ENCODE assay signal across 22 cellular contexts in the genomic region with DNA sequence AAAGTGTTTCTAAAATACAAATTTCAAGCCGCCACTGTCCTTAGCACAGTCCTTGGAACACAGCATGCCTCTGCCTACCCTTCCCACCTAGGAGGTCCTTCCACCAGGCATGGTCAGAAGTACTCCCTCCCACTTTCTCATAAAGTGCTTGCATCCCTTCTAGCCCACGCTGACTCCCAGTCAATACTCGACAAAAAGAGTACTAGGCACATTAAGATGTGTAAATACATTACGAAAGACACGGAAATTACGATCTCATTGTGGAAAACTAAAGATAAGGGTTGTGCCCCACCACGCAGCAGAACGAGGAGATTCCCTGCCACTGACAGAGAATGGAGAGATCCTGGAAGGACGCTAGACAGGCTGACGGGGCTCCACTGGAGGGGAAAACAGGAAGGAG. TPM values are rescaled to one million over a fixed set of nuclear protein-coding genes. Genes with fewer than 3 reads are reported as not detected.
A peak's percentile ranks its signal among the peaks of the same experiment; 100 is the strongest.
DNase-seq lines count a peak whose midpoint lies in the region; ATAC-seq and TF ChIP-seq lines count a peak whose summit lies in the region.
"Had no signal": no experiment of that assay in that cellular context is flagged by ENCODE, and none has a peak within 500 bp of the region (broad histone marks: within the 10 kb centered on the region; RNA-seq: fewer than 3 reads in every experiment).

No MANE protein-coding gene starts in this region.

- H3K27ac Mint-ChIP-seq in Calu3 (ENCODE audit: unreplicated experiment) (peak overlapping the region; percentile 78), MCF 10A (ENCODE audit: low read depth, unreplicated experiment) (no peak overlapping the region)
- H3K27ac Mint-ChIP-seq: activated naive CD8-positive, alpha-beta T cell treated with anti-CD3 and anti-CD28 coated beads, Interleukin-2, amount 10 ng/mL, durations not matched to agents 7 days and 5 days; activated T-helper 2 cell treated with anti-CD3 and anti-CD28 coated beads, Interferon-gamma antibody, Interleukin-2, Interleukin-4, amounts not matched to agents 10 μg/mL and 5 μg/mL and 100 μg/mL, durations not matched to agents 14 hours and 24 hours and 36 hours had no signal

- H3K4ac ChIP-seq in trophoblast cell (ENCODE audit: low read depth, low read length), result peak overlapping the region; percentile 93

- H3K4me1 ChIP-seq in trophoblast cell (ENCODE audit: control insufficient read depth in 1 of 2, insufficient read depth in 2 of 2, low read length in 2 of 2), result peaks cover 3 to 5% of the 10 kb centered on the region in 2 experiments
- H3K4me1 ChIP-seq: tibial artery had no signal

- H3K27ac ChIP-seq in VCaP (peak overlapping the region; percentile 63), trophoblast cell (ENCODE audit: low read depth, low read length) (no peak overlapping the region)
- H3K27ac ChIP-seq: BLaER1, SK-N-MC, skin epidermis, tibial artery, WERI-Rb-1 had no signal

- no peak overlapping the region for H3K23ac ChIP-seq in trophoblast cell (ENCODE audit: low read length)

- no peak overlapping the region for H3K4me3 ChIP-seq in trophoblast cell (ENCODE audit: low read depth, low read length)
- H3K4me3 ChIP-seq: BLaER1, SK-N-MC, skin epidermis, tibial artery had no signal

- intact Hi-C loops in Calu3 (cut with micrococcal nuclease; ENCODE audit: unreplicated experiment), result loop anchor here (2.0 to 5.0 kb wide), 3 partner anchors 13 to 100 kb away; a partner anchor contains a TSS
- intact Hi-C loops in MCF 10A (cut with micrococcal nuclease), result no loop called here

- H3K9me3 ChIP-seq in trophoblast cell (ENCODE audit: insufficient read depth, low read depth, low read length), result no peaks in the 10 kb centered on the region
- H3K9me3 ChIP-seq: tibial artery had no signal

- H2BK120ac ChIP-seq in trophoblast cell (ENCODE audit: insufficient read depth, low read length, poor library complexity), result no peak overlapping the region

- H2BK5ac ChIP-seq in trophoblast cell (ENCODE audit: low read depth, low read length, poor library complexity), result no peak overlapping the region

- DNase-seq in Calu3 (no peak), left lobe of liver (ENCODE audit: low spot score) (no peak), trophoblast cell (no peak), MCF 10A (ENCODE audit: unreplicated experiment) (no peak), COR-L47 (lab: John Stamatoyannopoulos, UW) (no peak), GM10266 (ENCODE audit: extremely low spot score) (no peak)
- DNase-seq: activated CD4-positive, alpha-beta T cell treated with anti-CD3 and anti-CD28 coated beads, Interleukin-2, amount 50 U/mL, for 1 hour; activated CD8-positive, alpha-beta memory T cell treated with anti-CD3 and anti-CD28 coated beads, Interleukin-2, amount 50 U/mL, for 4 hours; activated naive CD8-positive, alpha-beta T cell treated with anti-CD3 and anti-CD28 coated beads, Interleukin-2, amount 10 ng/mL, durations not matched to agents 7 days and 5 days; H7; mesendoderm; NCI-H524; nephron progenitor cell; stimulated activated naive CD8-positive, alpha-beta T cell treated with anti-CD3 and anti-CD28 coated beads, Interleukin-15, Interleukin-2, amounts not matched to agents 100 U/mL and 50 U/mL, for 24 hours; tibial artery; WERI-Rb-1 had no signal

- no peak overlapping the region for H2AK5ac ChIP-seq in trophoblast cell (ENCODE audit: low read length)

- H3K27me3 ChIP-seq in trophoblast cell (ENCODE audit: insufficient read depth, low read length), result no peaks in the 10 kb centered on the region
- H3K27me3 ChIP-seq: BLaER1, tibial artery had no signal

- H3K18ac ChIP-seq in trophoblast cell (ENCODE audit: low read length), result no peak overlapping the region

- H3K27me3 Mint-ChIP-seq in Calu3 (ENCODE audit: unreplicated experiment), result no peaks in the 10 kb centered on the region
- H3K27me3 Mint-ChIP-seq in MCF 10A (ENCODE audit: insufficient read depth, unreplicated experiment), result no peaks in the 10 kb centered on the region
- H3K27me3 Mint-ChIP-seq: activated naive CD8-positive, alpha-beta T cell treated with anti-CD3 and anti-CD28 coated beads, Interleukin-2, amount 10 ng/mL, durations not matched to agents 7 days and 5 days had no signal

- peak; percentile 39 for ATAC-seq in left lobe of liver
- ATAC-seq in HG02798 (IDR thresholded peaks at IDR 0.05; ENCODE audit: poor library complexity, unreplicated experiment), result no peak
- ATAC-seq: stimulated activated naive CD8-positive, alpha-beta T cell treated with anti-CD3 and anti-CD28 coated beads, Interleukin-15, Interleukin-2, amounts not matched to agents 100 U/mL and 50 U/mL, for 24 hours had no signal

- H4K91ac ChIP-seq in trophoblast cell (ENCODE audit: low read depth, low read length), result no peak overlapping the region

- H3K4me2 ChIP-seq in trophoblast cell (ENCODE audit: low read length), result no peak overlapping the region
- H3K4me2 ChIP-seq: BLaER1 had no signal

- WGBS in trophoblast cell (ENCODE audit: extremely low coverage, insufficient coverage, insufficient read length), result no CpG with 5 or more reads among the region's 10 CpGs

- no peak overlapping the region for H4K8ac ChIP-seq in trophoblast cell (ENCODE audit: low read depth, low read length)

- H3K79me1 ChIP-seq in trophoblast cell (ENCODE audit: low read length), result no peaks in the 10 kb centered on the region

- POLR2A ChIA-PET in MCF 10A (lab: Yijun Ruan, JAX), result no interaction called here

- H3K4me1 Mint-ChIP-seq in Calu3 (ENCODE audit: low read depth, unreplicated experiment) (peaks cover 38% of the 10 kb centered on the region), MCF 10A (ENCODE audit: insufficient read depth, unreplicated experiment) (no peaks in the 10 kb centered on the region)
- H3K4me1 Mint-ChIP-seq: activated naive CD8-positive, alpha-beta T cell treated with anti-CD3 and anti-CD28 coated beads, Interleukin-2, amount 10 ng/mL, durations not matched to agents 7 days and 5 days had no signal

- H3K36me3 Mint-ChIP-seq in Calu3 (ENCODE audit: insufficient read depth, unreplicated experiment), result peaks cover 57% of the 10 kb centered on the region
- no peaks in the 10 kb centered on the region for H3K36me3 Mint-ChIP-seq in MCF 10A (ENCODE audit: insufficient read depth, unreplicated experiment)

- peaks cover 10% of the 10 kb centered on the region for H3K79me2 ChIP-seq in trophoblast cell (ENCODE audit: control insufficient read depth, insufficient read depth, low read length, poor library complexity)

- no peak overlapping the region for H2AFZ ChIP-seq in trophoblast cell (ENCODE audit: insufficient read depth, low read length, poor library complexity)

- CTCF ChIA-PET in Calu3 (lab: Charles Lee) (interaction anchor here (1.0 to 1.2 kb wide), 2 partner anchors 9 to 10 kb away, joined by 3 read pairs; no protein-coding TSS in a partner anchor), MCF 10A (lab: Yijun Ruan, JAX) (no interaction called here)

- H3K4me3 Mint-ChIP-seq in Calu3 (ENCODE audit: low read depth, unreplicated experiment) (peak overlapping the region; percentile 50), MCF 10A (ENCODE audit: unreplicated experiment) (no peak overlapping the region)
- H3K4me3 Mint-ChIP-seq: activated naive CD8-positive, alpha-beta T cell treated with anti-CD3 and anti-CD28 coated beads, Interleukin-2, amount 10 ng/mL, durations not matched to agents 7 days and 5 days; nephron progenitor cell had no signal

- TF ChIP-seq CTCF in Calu3 (IDR thresholded peaks at IDR 0.05; ENCODE audit: unreplicated experiment) (no peak), VCaP (conservative IDR thresholded peaks at IDR 0.05) (no peak), MCF 10A (IDR thresholded peaks at IDR 0.05; ENCODE audit: unreplicated experiment) (no peak), GM10266 (IDR thresholded peaks at IDR 0.05; ENCODE audit: control insufficient read depth, insufficient read depth, low read depth, missing control alignments) (no peak)

- H3K9me3 Mint-ChIP-seq in Calu3 (ENCODE audit: low read depth, unreplicated experiment) (no peaks in the 10 kb centered on the region), MCF 10A (ENCODE audit: unreplicated experiment) (no peaks in the 10 kb centered on the region)
- H3K9me3 Mint-ChIP-seq: activated naive CD8-positive, alpha-beta T cell treated with anti-CD3 and anti-CD28 coated beads, Interleukin-2, amount 10 ng/mL, durations not matched to agents 7 days and 5 days; activated T-helper 2 cell treated with anti-CD3 and anti-CD28 coated beads, Interferon-gamma antibody, Interleukin-2, Interleukin-4, amounts not matched to agents 10 μg/mL and 5 μg/mL and 100 μg/mL, durations not matched to agents 14 hours and 24 hours and 36 hours had no signal

- no peak overlapping the region for H3K14ac ChIP-seq in trophoblast cell (ENCODE audit: low read length)

- BruUV-seq in Calu3 (replicated peaks; lab: Mats Ljungman, UMichigan) (no TSS peak), MCF 10A (replicated peaks; lab: Mats Ljungman, UMichigan) (no TSS peak)

- H4K12ac ChIP-seq in trophoblast cell (ENCODE audit: low read depth, low read length), result no peak overlapping the region

- no peak overlapping the region for H2BK12ac ChIP-seq in trophoblast cell (ENCODE audit: low read length)

- no peak overlapping the region for H3K9ac ChIP-seq in trophoblast cell (ENCODE audit: low read length)
- H3K9ac ChIP-seq: BLaER1 had no signal

- peaks cover 2 to 3% of the 10 kb centered on the region in 2 experiments for H3K36me3 ChIP-seq in trophoblast cell (ENCODE audit: control insufficient read depth in 1 of 2, insufficient read depth in 2 of 2, low read length in 2 of 2)
- H3K36me3 ChIP-seq: tibial artery, WERI-Rb-1 had no signal

RNA-seq across cellular contexts. Expression of a gene that starts 13.5 kb away (rescaled TPM):
- total RNA-seq in Calu3 (2022) (100 and 104 TPM in 2 replicates), left lobe of liver (15.5 TPM), MCF 10A (2022) (7.8 and 13.7 TPM in 2 replicates)
- polyA plus RNA-seq in trophoblast cell (2013), result 26.7 TPM in 2 replicates
